20 cellular contexts compared by ENCODE assay signal in the genomic region with DNA sequence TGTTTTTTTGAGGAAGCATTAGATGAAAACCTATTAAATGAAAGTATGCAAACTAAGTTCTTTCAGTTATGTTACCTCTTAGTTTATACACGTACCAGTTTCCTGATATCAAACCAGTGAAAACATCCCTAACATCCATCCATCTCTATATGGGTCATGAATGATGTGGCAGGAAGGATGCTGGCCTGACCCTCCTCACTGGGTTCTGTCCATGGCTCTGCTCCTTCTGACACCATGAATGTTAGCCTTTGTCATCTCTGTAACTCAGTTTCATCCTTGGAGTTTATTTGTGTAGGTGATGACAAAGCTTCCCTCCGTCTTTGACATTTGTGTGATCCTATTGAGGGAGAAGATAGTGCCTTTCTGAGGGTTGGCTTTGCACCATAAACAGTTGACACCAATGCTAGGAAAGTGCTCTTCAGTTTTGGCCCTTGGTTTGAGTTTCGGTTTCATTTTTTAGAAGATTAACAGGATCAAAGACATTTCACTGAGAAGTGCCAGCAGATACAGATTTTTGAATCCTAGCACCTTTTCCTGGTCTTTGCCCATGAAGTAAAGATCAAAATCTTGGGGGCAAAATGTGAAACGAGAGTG.
DNase-seq lines count a peak whose midpoint lies in the region; ATAC-seq, FAIRE-seq and TF ChIP-seq lines count a peak whose summit lies in the region.
"Had no signal": no experiment of that assay in that cellular context is flagged by ENCODE, and none has a peak within 500 bp of the region (broad histone marks: within the 10 kb centered on the region; RNA-seq: fewer than 3 reads in every experiment).

No MANE protein-coding gene starts in this region.

- peaks cover 15% of the 10 kb centered on the region for H3K36me3 Mint-ChIP-seq in activated naive CD4-positive, alpha-beta T cell treated with anti-CD3 and anti-CD28 coated beads, Interleukin-2, amount 50 U/mL, for 24 hours
- H3K36me3 Mint-ChIP-seq in activated CD4-positive, alpha-beta memory T cell treated with anti-CD3 and anti-CD28 coated beads, Interleukin-2, amount 10 ng/mL, durations not matched to agents 7 days and 5 days (ENCODE audit: low read depth), result peaks cover 3% of the 10 kb centered on the region
- H3K36me3 Mint-ChIP-seq: brain had no signal

- H3K27me3 ChIP-seq in BE2C, result no peaks in the 10 kb centered on the region
- H3K27me3 ChIP-seq: esophagus squamous epithelium, tibial artery had no signal

- H3K4me1 Mint-ChIP-seq in activated naive CD4-positive, alpha-beta T cell treated with anti-CD3 and anti-CD28 coated beads, Interleukin-2, amount 50 U/mL, for 24 hours, result peaks cover 10% of the 10 kb centered on the region
- H3K4me1 Mint-ChIP-seq in activated CD4-positive, alpha-beta memory T cell treated with anti-CD3 and anti-CD28 coated beads, Interleukin-2, amount 10 ng/mL, durations not matched to agents 7 days and 5 days, result peaks cover 26% of the 10 kb centered on the region
- H3K4me1 Mint-ChIP-seq in stimulated activated naive CD8-positive, alpha-beta T cell treated with anti-CD3 and anti-CD28 coated beads, Interleukin-15, amount 100 ng/mL, for 72 hours, result peaks cover 12% of the 10 kb centered on the region
- H3K4me1 Mint-ChIP-seq: nephron had no signal

- DNase-seq in activated naive CD4-positive, alpha-beta T cell (lab: John Stamatoyannopoulos, UW), result no peak
- no peak for DNase-seq in H54 (ENCODE audit: insufficient read length, low spot score)
- no peak for DNase-seq in activated CD4-positive, alpha-beta memory T cell treated with anti-CD3 and anti-CD28 coated beads, Interleukin-2, amount 10 ng/mL, durations not matched to agents 7 days and 5 days
- DNase-seq in stimulated activated naive CD8-positive, alpha-beta T cell treated with anti-CD3 and anti-CD28 coated beads, Interleukin-15, amount 100 ng/mL, for 72 hours, result no peak
- no peak for DNase-seq in HEK293T (ENCODE audit: extremely low spot score)
- DNase-seq in iPS-NIHi7 (ENCODE audit: extremely low spot score), result no peak
- no peak for DNase-seq in BE2C
- DNase-seq: activated CD4-positive, CD25-positive, alpha-beta regulatory T cell treated with anti-CD3 and anti-CD28 coated beads, Interleukin-2, amount 50 U/mL, for 72 hours; COR-L47; DMS79 treated with DMSO at 0.1 percent for 48 hours; effector memory CD4-positive, alpha-beta T cell; esophagus squamous epithelium; NCI-H1105 treated with DMSO at 0.1 percent for 48 hours; NCI-H2107; NCI-H524 treated with DMSO at 0.1 percent for 48 hours; posterior cingulate gyrus; tibial artery had no signal

- no peaks in the 10 kb centered on the region for H3K36me3 ChIP-seq in BE2C

- no peak for TF ChIP-seq CTCF in BE2C (IDR thresholded peaks at IDR 0.05; ENCODE audit: low read depth, low read length)

- H3K9me3 Mint-ChIP-seq in activated naive CD4-positive, alpha-beta T cell treated with anti-CD3 and anti-CD28 coated beads, Interleukin-2, amount 50 U/mL, for 24 hours, result no peaks in the 10 kb centered on the region
- no peaks in the 10 kb centered on the region for H3K9me3 Mint-ChIP-seq in activated CD4-positive, alpha-beta memory T cell treated with anti-CD3 and anti-CD28 coated beads, Interleukin-2, amount 10 ng/mL, durations not matched to agents 7 days and 5 days
- no peaks in the 10 kb centered on the region for H3K9me3 Mint-ChIP-seq in stimulated activated naive CD8-positive, alpha-beta T cell treated with anti-CD3 and anti-CD28 coated beads, Interleukin-15, amount 100 ng/mL, for 72 hours
- H3K9me3 Mint-ChIP-seq: brain, nephron had no signal

- peak; percentile 38 for FAIRE-seq in H54 (lab: Jason Lieb, UNC)

- H3K4me3 Mint-ChIP-seq in activated naive CD4-positive, alpha-beta T cell treated with anti-CD3 and anti-CD28 coated beads, Interleukin-2, amount 50 U/mL, for 24 hours, result peak overlapping the region; percentile 34
- H3K4me3 Mint-ChIP-seq in activated CD4-positive, alpha-beta memory T cell treated with anti-CD3 and anti-CD28 coated beads, Interleukin-2, amount 10 ng/mL, durations not matched to agents 7 days and 5 days, result peak overlapping the region; percentile 6
- peak overlapping the region; percentile 14 to 27 for H3K4me3 Mint-ChIP-seq in stimulated activated naive CD8-positive, alpha-beta T cell treated with anti-CD3 and anti-CD28 coated beads, Interleukin-15, amount 100 ng/mL, for 72 hours
- H3K4me3 Mint-ChIP-seq: brain, nephron had no signal

- POLR2A ChIA-PET in activated CD4-positive, alpha-beta memory T cell treated with anti-CD3 and anti-CD28 coated beads, Interleukin-2, amount 10 ng/mL, durations not matched to agents 7 days and 5 days (lab: Charles Lee), result no interaction called here
- POLR2A ChIA-PET in HEK293T (lab: Yijun Ruan, JAX), result no interaction called here

- no peaks in the 10 kb centered on the region for H3K27me3 Mint-ChIP-seq in activated naive CD4-positive, alpha-beta T cell treated with anti-CD3 and anti-CD28 coated beads, Interleukin-2, amount 50 U/mL, for 24 hours
- no peaks in the 10 kb centered on the region for H3K27me3 Mint-ChIP-seq in activated CD4-positive, alpha-beta memory T cell treated with anti-CD3 and anti-CD28 coated beads, Interleukin-2, amount 10 ng/mL, durations not matched to agents 7 days and 5 days
- H3K27me3 Mint-ChIP-seq in stimulated activated naive CD8-positive, alpha-beta T cell treated with anti-CD3 and anti-CD28 coated beads, Interleukin-15, amount 100 ng/mL, for 72 hours, result no peaks in the 10 kb centered on the region
- H3K27me3 Mint-ChIP-seq: brain had no signal

- H3K4me1 ChIP-seq in BE2C, result peaks cover 17% of the 10 kb centered on the region
- H3K4me1 ChIP-seq: esophagus squamous epithelium, tibial artery had no signal

- CTCF ChIA-PET in activated CD4-positive, alpha-beta memory T cell treated with anti-CD3 and anti-CD28 coated beads, Interleukin-2, amount 10 ng/mL, durations not matched to agents 7 days and 5 days (lab: Charles Lee), result interaction anchor here (1.3 kb wide), 1 partner anchor 138 kb away, joined by 4 read pairs; no protein-coding TSS in a partner anchor
- CTCF ChIA-PET in HEK293T (lab: Yijun Ruan, JAX), result no interaction called here

- no peak overlapping the region for H3K27ac Mint-ChIP-seq in activated naive CD4-positive, alpha-beta T cell treated with anti-CD3 and anti-CD28 coated beads, Interleukin-2, amount 50 U/mL, for 24 hours
- peak overlapping the region; percentile 40 for H3K27ac Mint-ChIP-seq in activated CD4-positive, alpha-beta memory T cell treated with anti-CD3 and anti-CD28 coated beads, Interleukin-2, amount 10 ng/mL, durations not matched to agents 7 days and 5 days
- peak overlapping the region in 1 of 2 donors; percentile 77 for H3K27ac Mint-ChIP-seq in stimulated activated naive CD8-positive, alpha-beta T cell treated with anti-CD3 and anti-CD28 coated beads, Interleukin-15, amount 100 ng/mL, for 72 hours
- H3K27ac Mint-ChIP-seq: brain had no signal

- ATAC-seq in stimulated activated naive CD8-positive, alpha-beta T cell treated with anti-CD3 and anti-CD28 coated beads, Interleukin-15, amount 100 ng/mL, for 72 hours, result no peak

- TF ChIP-seq POLR2A in H54 (IDR thresholded peaks at IDR 0.05; ENCODE audit: low read depth, low read length), result no peak

- H3K4me3 ChIP-seq in BE2C (ENCODE audit: low read depth, low read length), result no peak overlapping the region
- H3K4me3 ChIP-seq: esophagus squamous epithelium, tibial artery had no signal

- no peaks in the 10 kb centered on the region for H3K9me3 ChIP-seq in BE2C
- H3K9me3 ChIP-seq: esophagus squamous epithelium, tibial artery had no signal

TF ChIP-seq in HEK293T, 16 proteins besides CTCF, POLR2A, EP300 and RAD21:
- TF ChIP-seq FOXK2 (IDR thresholded peaks at IDR 0.05), result no peak
- no peak for TF ChIP-seq SP1 (IDR thresholded peaks at IDR 0.05)
- no peak for TF ChIP-seq ZNF384 (IDR thresholded peaks at IDR 0.05)
- TF ChIP-seq, protein P1, sequence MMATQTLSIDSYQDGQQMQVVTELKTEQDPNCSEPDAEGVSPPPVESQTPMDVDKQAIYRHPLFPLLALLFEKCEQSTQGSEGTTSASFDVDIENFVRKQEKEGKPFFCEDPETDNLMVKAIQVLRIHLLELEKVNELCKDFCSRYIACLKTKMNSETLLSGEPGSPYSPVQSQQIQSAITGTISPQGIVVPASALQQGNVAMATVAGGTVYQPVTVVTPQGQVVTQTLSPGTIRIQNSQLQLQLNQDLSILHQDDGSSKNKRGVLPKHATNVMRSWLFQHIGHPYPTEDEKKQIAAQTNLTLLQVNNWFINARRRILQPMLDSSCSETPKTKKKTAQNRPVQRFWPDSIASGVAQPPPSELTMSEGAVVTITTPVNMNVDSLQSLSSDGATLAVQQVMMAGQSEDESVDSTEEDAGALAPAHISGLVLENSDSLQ (IDR thresholded peaks at IDR 0.05), result no peak
